1 cellular context compared by ENCODE assay signal in the genomic region with DNA sequence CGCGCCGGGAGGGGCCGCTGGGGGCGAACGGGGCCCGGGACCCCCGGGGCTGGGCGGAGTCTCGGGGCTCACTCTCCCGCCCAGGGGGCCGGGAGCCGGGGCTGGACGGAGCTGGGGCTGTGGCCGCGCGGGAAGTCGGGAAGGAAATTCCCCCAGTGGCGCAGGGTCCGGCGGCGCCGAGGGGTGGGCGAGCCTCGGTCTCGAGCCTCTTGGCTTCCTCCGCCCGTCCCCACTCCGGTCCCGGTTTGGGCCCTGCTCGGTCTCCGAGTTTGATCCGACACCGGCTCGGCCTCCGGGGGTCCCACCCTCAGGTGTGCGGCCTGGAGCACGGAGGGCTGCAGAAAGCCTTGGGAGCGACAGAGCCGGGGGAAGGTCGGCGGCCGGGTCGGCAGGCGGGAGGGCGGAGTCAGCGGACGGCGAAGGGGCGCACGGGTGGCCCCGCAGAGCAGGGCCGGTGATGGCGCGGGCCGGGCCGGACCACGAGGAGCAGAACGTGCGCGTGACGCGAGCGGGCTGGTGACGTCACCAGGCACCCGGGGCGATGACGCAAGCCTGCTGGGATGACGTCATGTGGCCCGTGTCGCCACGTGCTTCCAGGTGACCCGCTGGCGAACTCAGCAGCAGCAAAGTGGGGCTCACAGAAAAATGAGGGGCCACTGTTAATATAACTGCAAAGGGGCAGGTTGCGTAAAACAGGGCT.
TF ChIP-seq lines count a peak whose summit lies in the region.

No MANE protein-coding gene starts in this region.

TF ChIP-seq in K562, 482 proteins besides CTCF, POLR2A, EP300 and RAD21 (continued from another document and continues in another):
- TF ChIP-seq, protein P1, sequence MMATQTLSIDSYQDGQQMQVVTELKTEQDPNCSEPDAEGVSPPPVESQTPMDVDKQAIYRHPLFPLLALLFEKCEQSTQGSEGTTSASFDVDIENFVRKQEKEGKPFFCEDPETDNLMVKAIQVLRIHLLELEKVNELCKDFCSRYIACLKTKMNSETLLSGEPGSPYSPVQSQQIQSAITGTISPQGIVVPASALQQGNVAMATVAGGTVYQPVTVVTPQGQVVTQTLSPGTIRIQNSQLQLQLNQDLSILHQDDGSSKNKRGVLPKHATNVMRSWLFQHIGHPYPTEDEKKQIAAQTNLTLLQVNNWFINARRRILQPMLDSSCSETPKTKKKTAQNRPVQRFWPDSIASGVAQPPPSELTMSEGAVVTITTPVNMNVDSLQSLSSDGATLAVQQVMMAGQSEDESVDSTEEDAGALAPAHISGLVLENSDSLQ (IDR thresholded peaks at IDR 0.05), result no peak
- TF ChIP-seq ZNF79 (CRISPR knock-in tag; IDR thresholded peaks at IDR 0.05; ENCODE audit: low read depth) (no peak), MYNN (IDR thresholded peaks at IDR 0.05) (peak; percentile 80; the same call in 1 of the 2 replicates), MYNN (CRISPR knock-in tag; IDR thresholded peaks at IDR 0.05) (no peak), CHAMP1 (IDR thresholded peaks at IDR 0.05) (no peak), SLC30A9 (CRISPR knock-in tag; IDR thresholded peaks at IDR 0.05) (no peak), CEBPG (CRISPR knock-in tag; IDR thresholded peaks at IDR 0.05) (peak; percentile 98), CEBPG (tag; conservative IDR thresholded peaks at IDR 0.05 in 1 of 2, IDR thresholded peaks at IDR 0.05 in 1 of 2) (peak; percentile 97), MTF1 (CRISPR knock-in tag; IDR thresholded peaks at IDR 0.05; ENCODE audit: borderline replicate concordance) (no peak), CCNT2 (IDR thresholded peaks at IDR 0.05; ENCODE audit: borderline replicate concordance, extremely low read depth, insufficient read length, low read depth, low read length) (peak; percentile 86), POLR2G (IDR thresholded peaks at IDR 0.05; ENCODE audit: low read depth, low read length) (peak; percentile 92), POU5F1 (IDR thresholded peaks at IDR 0.05; ENCODE audit: borderline replicate concordance, low read depth, low read length, partially characterized antibody) (no peak), CTBP1 (IDR thresholded peaks at IDR 0.05; ENCODE audit: borderline replicate concordance) (peak; percentile 95), ZKSCAN8 (CRISPR knock-in tag; IDR thresholded peaks at IDR 0.05) (no peak), ZNF408 (CRISPR knock-in tag; IDR thresholded peaks at IDR 0.05; ENCODE audit: low read depth) (no peak), BRCA1 (IDR thresholded peaks at IDR 0.05) (no peak), BRCA1 (CRISPR knock-in tag; IDR thresholded peaks at IDR 0.05) (peak; percentile 95; the same call in 1 of the 2 replicates), MCM2 (IDR thresholded peaks at IDR 0.05; ENCODE audit: low read depth) (no peak), NR2C2 (CRISPR knock-in tag; IDR thresholded peaks at IDR 0.05) (peak; percentile 91), NR2C2 (tag; IDR thresholded peaks at IDR 0.05) (peak; percentile 51; the same call in 1 of the 2 replicates), BHLHE40 (IDR thresholded peaks at IDR 0.05; ENCODE audit: low read length) (peak; percentile 99), ELF2 (CRISPR knock-in tag; IDR thresholded peaks at IDR 0.05) (no peak; the same call in 1 of the 2 replicates), STAG1 (CRISPR knock-in tag; IDR thresholded peaks at IDR 0.05; ENCODE audit: borderline replicate concordance) (peak; percentile 62; the same call in 1 of the 2 replicates), U2AF1 (optimal IDR thresholded peaks at IDR 0.05; ENCODE audit: low read depth, low read length) (peak; percentile 97), TCFL5 (CRISPR knock-in tag; conservative IDR thresholded peaks at IDR 0.05) (no peak), IRF2 (CRISPR knock-in tag; IDR thresholded peaks at IDR 0.05) (peak; percentile 92), HMG20B (CRISPR knock-in tag; IDR thresholded peaks at IDR 0.05) (no peak), ZNF407 (IDR thresholded peaks at IDR 0.05; ENCODE audit: low read depth) (no peak), ZNF695 (CRISPR knock-in tag; IDR thresholded peaks at IDR 0.05) (no peak), SMC3 (conservative IDR thresholded peaks at IDR 0.05; ENCODE audit: insufficient read depth, low read depth, low read length) (no peak), MAFG (tag; conservative IDR thresholded peaks at IDR 0.05) (no peak), CREB3 (tag; conservative IDR thresholded peaks at IDR 0.05; ENCODE audit: low read depth) (peak; percentile 95), WHSC1 (IDR thresholded peaks at IDR 0.05; ENCODE audit: low read length) (no peak), ZSCAN32 (CRISPR knock-in tag; IDR thresholded peaks at IDR 0.05) (no peak), HDAC1 (IDR thresholded peaks at IDR 0.05) (peak in 1 of 2 experiments; percentile 92; a peak in 2 of 4 replicates), ELF1 (tag; IDR thresholded peaks at IDR 0.05) (no peak)
- TF ChIP-seq, protein P2, sequence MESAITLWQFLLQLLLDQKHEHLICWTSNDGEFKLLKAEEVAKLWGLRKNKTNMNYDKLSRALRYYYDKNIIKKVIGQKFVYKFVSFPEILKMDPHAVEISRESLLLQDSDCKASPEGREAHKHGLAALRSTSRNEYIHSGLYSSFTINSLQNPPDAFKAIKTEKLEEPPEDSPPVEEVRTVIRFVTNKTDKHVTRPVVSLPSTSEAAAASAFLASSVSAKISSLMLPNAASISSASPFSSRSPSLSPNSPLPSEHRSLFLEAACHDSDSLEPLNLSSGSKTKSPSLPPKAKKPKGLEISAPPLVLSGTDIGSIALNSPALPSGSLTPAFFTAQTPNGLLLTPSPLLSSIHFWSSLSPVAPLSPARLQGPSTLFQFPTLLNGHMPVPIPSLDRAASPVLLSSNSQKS (CRISPR knock-in tag; IDR thresholded peaks at IDR 0.05), result no peak
- TF ChIP-seq, protein P3, sequence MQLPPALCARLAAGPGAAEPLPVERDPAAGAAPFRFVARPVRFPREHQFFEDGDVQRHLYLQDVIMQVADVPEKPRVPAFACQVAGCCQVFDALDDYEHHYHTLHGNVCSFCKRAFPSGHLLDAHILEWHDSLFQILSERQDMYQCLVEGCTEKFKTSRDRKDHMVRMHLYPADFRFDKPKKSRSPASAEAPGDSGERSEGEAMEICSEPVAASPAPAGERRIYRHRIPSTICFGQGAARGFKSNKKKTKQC (CRISPR knock-in tag; IDR thresholded peaks at IDR 0.05), result no peak; the same call in none of the 2 replicates
- TF ChIP-seq, protein P4, sequence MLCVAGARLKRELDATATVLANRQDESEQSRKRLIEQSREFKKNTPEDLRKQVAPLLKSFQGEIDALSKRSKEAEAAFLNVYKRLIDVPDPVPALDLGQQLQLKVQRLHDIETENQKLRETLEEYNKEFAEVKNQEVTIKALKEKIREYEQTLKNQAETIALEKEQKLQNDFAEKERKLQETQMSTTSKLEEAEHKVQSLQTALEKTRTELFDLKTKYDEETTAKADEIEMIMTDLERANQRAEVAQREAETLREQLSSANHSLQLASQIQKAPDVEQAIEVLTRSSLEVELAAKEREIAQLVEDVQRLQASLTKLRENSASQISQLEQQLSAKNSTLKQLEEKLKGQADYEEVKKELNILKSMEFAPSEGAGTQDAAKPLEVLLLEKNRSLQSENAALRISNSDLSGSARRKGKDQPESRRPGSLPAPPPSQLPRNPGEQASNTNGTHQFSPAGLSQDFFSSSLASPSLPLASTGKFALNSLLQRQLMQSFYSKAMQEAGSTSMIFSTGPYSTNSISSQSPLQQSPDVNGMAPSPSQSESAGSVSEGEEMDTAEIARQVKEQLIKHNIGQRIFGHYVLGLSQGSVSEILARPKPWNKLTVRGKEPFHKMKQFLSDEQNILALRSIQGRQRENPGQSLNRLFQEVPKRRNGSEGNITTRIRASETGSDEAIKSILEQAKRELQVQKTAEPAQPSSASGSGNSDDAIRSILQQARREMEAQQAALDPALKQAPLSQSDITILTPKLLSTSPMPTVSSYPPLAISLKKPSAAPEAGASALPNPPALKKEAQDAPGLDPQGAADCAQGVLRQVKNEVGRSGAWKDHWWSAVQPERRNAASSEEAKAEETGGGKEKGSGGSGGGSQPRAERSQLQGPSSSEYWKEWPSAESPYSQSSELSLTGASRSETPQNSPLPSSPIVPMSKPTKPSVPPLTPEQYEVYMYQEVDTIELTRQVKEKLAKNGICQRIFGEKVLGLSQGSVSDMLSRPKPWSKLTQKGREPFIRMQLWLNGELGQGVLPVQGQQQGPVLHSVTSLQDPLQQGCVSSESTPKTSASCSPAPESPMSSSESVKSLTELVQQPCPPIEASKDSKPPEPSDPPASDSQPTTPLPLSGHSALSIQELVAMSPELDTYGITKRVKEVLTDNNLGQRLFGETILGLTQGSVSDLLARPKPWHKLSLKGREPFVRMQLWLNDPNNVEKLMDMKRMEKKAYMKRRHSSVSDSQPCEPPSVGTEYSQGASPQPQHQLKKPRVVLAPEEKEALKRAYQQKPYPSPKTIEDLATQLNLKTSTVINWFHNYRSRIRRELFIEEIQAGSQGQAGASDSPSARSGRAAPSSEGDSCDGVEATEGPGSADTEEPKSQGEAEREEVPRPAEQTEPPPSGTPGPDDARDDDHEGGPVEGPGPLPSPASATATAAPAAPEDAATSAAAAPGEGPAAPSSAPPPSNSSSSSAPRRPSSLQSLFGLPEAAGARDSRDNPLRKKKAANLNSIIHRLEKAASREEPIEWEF (CRISPR knock-in tag; IDR thresholded peaks at IDR 0.05), result no peak
- TF ChIP-seq, protein P5, sequence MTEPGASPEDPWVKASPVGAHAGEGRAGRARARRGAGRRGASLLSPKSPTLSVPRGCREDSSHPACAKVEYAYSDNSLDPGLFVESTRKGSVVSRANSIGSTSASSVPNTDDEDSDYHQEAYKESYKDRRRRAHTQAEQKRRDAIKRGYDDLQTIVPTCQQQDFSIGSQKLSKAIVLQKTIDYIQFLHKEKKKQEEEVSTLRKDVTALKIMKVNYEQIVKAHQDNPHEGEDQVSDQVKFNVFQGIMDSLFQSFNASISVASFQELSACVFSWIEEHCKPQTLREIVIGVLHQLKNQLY (CRISPR knock-in tag; conservative IDR thresholded peaks at IDR 0.05), result peak; percentile 25 to 90; a peak in 1 of 4 replicates
